19 cellular contexts compared by ENCODE assay signal in the genomic region with DNA sequence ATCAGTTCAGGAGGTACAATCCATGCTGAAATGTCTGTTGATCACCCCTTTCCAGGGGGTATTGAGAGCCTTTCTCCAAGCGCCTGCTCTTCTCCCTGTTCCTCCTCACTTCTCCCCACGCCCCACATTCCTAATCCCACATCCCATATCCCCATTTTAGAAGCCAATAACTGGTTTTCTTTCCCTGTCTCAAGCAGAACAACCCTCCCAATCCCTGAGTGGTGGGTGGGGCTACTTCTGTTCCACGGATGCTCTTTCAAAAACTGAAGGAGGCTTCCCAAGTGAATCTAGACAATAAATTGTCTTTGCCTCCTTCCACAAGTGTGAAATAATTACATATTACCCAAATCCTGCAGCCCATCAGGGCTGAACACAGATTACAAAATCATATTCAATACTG.
A peak's percentile ranks its signal among the peaks of the same experiment; 100 is the strongest.
DNase-seq lines count a peak whose midpoint lies in the region; ATAC-seq and TF ChIP-seq lines count a peak whose summit lies in the region.
"Had no signal": no experiment of that assay in that cellular context is flagged by ENCODE, and none has a peak within 500 bp of the region (broad histone marks: within the 10 kb centered on the region; RNA-seq: fewer than 3 reads in every experiment).

No MANE protein-coding gene starts in this region.

- no peaks in the 10 kb centered on the region for H3K9me3 Mint-ChIP-seq in nephron
- H3K9me3 Mint-ChIP-seq in activated naive CD8-positive, alpha-beta T cell treated with anti-CD3 and anti-CD28 coated beads, Interleukin-2, amount 50 U/mL, for 24 hours, result no peaks in the 10 kb centered on the region
- H3K9me3 Mint-ChIP-seq: activated naive CD4-positive, alpha-beta T cell treated with anti-CD3 and anti-CD28 coated beads, Interleukin-2, amount 50 U/mL, for 24 hours; activated T-helper 1 cell treated with anti-CD3 and anti-CD28 coated beads, Interleukin-12 subunit alpha, Interleukin-12 subunit beta, Interleukin-2, Interleukin-4 antibody, amounts not matched to agents 30 ng/mL and 10 ng/mL and 1 ng/mL, durations not matched to agents 14 hours and 24 hours and 36 hours; stimulated activated naive CD8-positive, alpha-beta T cell treated with anti-CD3 and anti-CD28 coated beads, Interleukin-15, amount 100 ng/mL, for 72 hours had no signal

- peak; percentile 11 for DNase-seq in A673 (ENCODE audit: low spot score)
- DNase-seq in activated naive CD8-positive, alpha-beta T cell treated with anti-CD3 and anti-CD28 coated beads, Interleukin-2, amount 50 U/mL, for 24 hours, result no peak
- DNase-seq in NCI-H146 treated with DMSO at 0.1 percent for 48 hours (lab: John Stamatoyannopoulos, UW; ENCODE audit: unreplicated experiment), result no peak
- DNase-seq in Right ventricle myocardium inferior (ENCODE audit: missing footprints), result no peak
- DNase-seq: effector memory CD4-positive, alpha-beta T cell; GOT3; lower lobe of right lung; SHP77; stimulated activated CD4-positive, alpha-beta T cell treated with anti-CD3 and anti-CD28 coated beads, Interleukin-12 subunit alpha, Interleukin-12 subunit beta, amount 100 ng/mL, for 4 hours; stimulated activated CD4-positive, alpha-beta T cell treated with anti-CD3 and anti-CD28 coated beads, Interleukin-4, amount 100 ng/mL, for 4 hours; stimulated activated naive CD8-positive, alpha-beta T cell treated with anti-CD3 and anti-CD28 coated beads, Interleukin-15, amount 100 ng/mL, for 72 hours had no signal

- peaks cover 53% of the 10 kb centered on the region for H3K4me1 ChIP-seq in A673 (ENCODE audit: insufficient read depth, low read length, poor library complexity, severe bottlenecking)
- peaks cover 58% of the 10 kb centered on the region for H3K4me1 ChIP-seq in HUES64 (ENCODE audit: insufficient read depth, low read length)
- peaks cover 33% of the 10 kb centered on the region for H3K4me1 ChIP-seq in ectodermal cell (ENCODE audit: control insufficient read depth, insufficient read depth, low read length)
- H3K4me1 ChIP-seq: A549, lower lobe of right lung had no signal

- H3K27me3 Mint-ChIP-seq in nephron (ENCODE audit: low read depth), result no peaks in the 10 kb centered on the region
- peaks cover 3% of the 10 kb centered on the region for H3K27me3 Mint-ChIP-seq in activated naive CD8-positive, alpha-beta T cell treated with anti-CD3 and anti-CD28 coated beads, Interleukin-2, amount 50 U/mL, for 24 hours

- H3K9ac ChIP-seq in HUES64 (ENCODE audit: low read depth, low read length), result peak overlapping the region; percentile 7; the same call in 1 of the 2 replicates

- H3K27me3 ChIP-seq in A673 (replicated peaks; ENCODE audit: insufficient read depth, low read depth, low read length, poor library complexity) (no peaks in the 10 kb centered on the region), HUES64 (ENCODE audit: insufficient read depth, low read length) (no peaks in the 10 kb centered on the region), ectodermal cell (ENCODE audit: control insufficient read depth, insufficient read depth, low read length, poor library complexity, severe bottlenecking) (no peaks in the 10 kb centered on the region)
- H3K27me3 ChIP-seq: BE2C had no signal

- no peaks in the 10 kb centered on the region for H3K9me3 ChIP-seq in A673 (ENCODE audit: low read depth, low read length, poor library complexity, severe bottlenecking)
- H3K9me3 ChIP-seq in HUES64 (ENCODE audit: insufficient read depth, low read depth, low read length), result no peaks in the 10 kb centered on the region
- H3K9me3 ChIP-seq in ectodermal cell (ENCODE audit: control insufficient read depth, low read length), result no peaks in the 10 kb centered on the region
- H3K9me3 ChIP-seq: A549, BE2C, lower lobe of right lung had no signal

- H3K4me3 ChIP-seq in A673 (ENCODE audit: low read depth, low read length, poor library complexity, severe bottlenecking) (no peak overlapping the region), HUES64 (ENCODE audit: low read length) (no peak overlapping the region), ectodermal cell (ENCODE audit: insufficient read depth, low read depth, low read length) (no peak overlapping the region)
- H3K4me3 ChIP-seq: A549, lower lobe of right lung had no signal

- no TSS peak for BruUV-seq in A673 (replicated peaks; lab: Mats Ljungman, UMichigan)

- POLR2A ChIA-PET in A673 (lab: Charles Lee; ENCODE audit: low non-redundant PET), result no interaction called here

- H3K27ac Mint-ChIP-seq in nephron, result peak overlapping the region in 2 of 3 experiments; percentile 3 to 35
- no peak overlapping the region for H3K27ac Mint-ChIP-seq in activated naive CD8-positive, alpha-beta T cell treated with anti-CD3 and anti-CD28 coated beads, Interleukin-2, amount 50 U/mL, for 24 hours
- H3K27ac Mint-ChIP-seq: activated naive CD4-positive, alpha-beta T cell treated with anti-CD3 and anti-CD28 coated beads, Interleukin-2, amount 50 U/mL, for 24 hours; activated T-helper 1 cell treated with anti-CD3 and anti-CD28 coated beads, Interleukin-12 subunit alpha, Interleukin-12 subunit beta, Interleukin-2, Interleukin-4 antibody, amounts not matched to agents 30 ng/mL and 10 ng/mL and 1 ng/mL, durations not matched to agents 14 hours and 24 hours and 36 hours; stimulated activated naive CD8-positive, alpha-beta T cell treated with anti-CD3 and anti-CD28 coated beads, Interleukin-15, amount 100 ng/mL, for 72 hours had no signal

- CTCF ChIA-PET in A673 (lab: Charles Lee), result no interaction called here

- peak overlapping the region; percentile 82 for H3K27ac ChIP-seq in A673 (ENCODE audit: low read depth, low read length, poor library complexity, severe bottlenecking)
- peak overlapping the region; percentile 86 for H3K27ac ChIP-seq in HUES64 (ENCODE audit: low read depth, low read length)
- peak overlapping the region; percentile 28 for H3K27ac ChIP-seq in ectodermal cell (ENCODE audit: insufficient read depth, low read depth, low read length, poor library complexity, severe bottlenecking)
- H3K27ac ChIP-seq: A549, lower lobe of right lung had no signal

- 49% methylated on average over 3 of the region's 3 CpGs for WGBS in HUES64
- WGBS in ectodermal cell, 2 experiments, result 48 to 70% methylated on average over 3 of the region's 3 CpGs

- H3K4me3 Mint-ChIP-seq in nephron, result peak overlapping the region in 1 of 3 experiments; percentile 11
- H3K4me3 Mint-ChIP-seq in activated naive CD8-positive, alpha-beta T cell treated with anti-CD3 and anti-CD28 coated beads, Interleukin-2, amount 50 U/mL, for 24 hours, result no peak overlapping the region
- H3K4me3 Mint-ChIP-seq: activated naive CD4-positive, alpha-beta T cell treated with anti-CD3 and anti-CD28 coated beads, Interleukin-2, amount 50 U/mL, for 24 hours; activated T-helper 1 cell treated with anti-CD3 and anti-CD28 coated beads, Interleukin-12 subunit alpha, Interleukin-12 subunit beta, Interleukin-2, Interleukin-4 antibody, amounts not matched to agents 30 ng/mL and 10 ng/mL and 1 ng/mL, durations not matched to agents 14 hours and 24 hours and 36 hours; stimulated activated naive CD8-positive, alpha-beta T cell treated with anti-CD3 and anti-CD28 coated beads, Interleukin-15, amount 100 ng/mL, for 72 hours had no signal

- intact Hi-C loops in A673 (cut with micrococcal nuclease; ENCODE audit: unreplicated experiment) (no loop called here), Right ventricle myocardium inferior (cut with DNase I) (no loop called here)

- no peaks in the 10 kb centered on the region for H3K36me3 ChIP-seq in A673 (ENCODE audit: insufficient read depth, low read length, poor library complexity, severe bottlenecking)
- no peaks in the 10 kb centered on the region for H3K36me3 ChIP-seq in HUES64 (ENCODE audit: insufficient read depth, low read length)
- no peaks in the 10 kb centered on the region for H3K36me3 ChIP-seq in ectodermal cell (ENCODE audit: control insufficient read depth, insufficient read depth, low read length)
- H3K36me3 ChIP-seq: BE2C, lower lobe of right lung had no signal

- TF ChIP-seq CTCF in A673 (conservative IDR thresholded peaks at IDR 0.05; ENCODE audit: low read depth, low read length) (no peak), nephron (IDR thresholded peaks at IDR 0.05; ENCODE audit: unreplicated experiment in 3 of 3) (no peak)

- H3K36me3 Mint-ChIP-seq in nephron (ENCODE audit: low read depth), result no peaks in the 10 kb centered on the region
- H3K36me3 Mint-ChIP-seq in activated naive CD8-positive, alpha-beta T cell treated with anti-CD3 and anti-CD28 coated beads, Interleukin-2, amount 50 U/mL, for 24 hours (ENCODE audit: low read depth), result no peaks in the 10 kb centered on the region
- H3K36me3 Mint-ChIP-seq: activated naive CD4-positive, alpha-beta T cell treated with anti-CD3 and anti-CD28 coated beads, Interleukin-2, amount 50 U/mL, for 24 hours had no signal

- H3K4me1 Mint-ChIP-seq in nephron, result peaks cover 36% of the 10 kb centered on the region
- no peaks in the 10 kb centered on the region for H3K4me1 Mint-ChIP-seq in activated naive CD8-positive, alpha-beta T cell treated with anti-CD3 and anti-CD28 coated beads, Interleukin-2, amount 50 U/mL, for 24 hours
- H3K4me1 Mint-ChIP-seq: activated naive CD4-positive, alpha-beta T cell treated with anti-CD3 and anti-CD28 coated beads, Interleukin-2, amount 50 U/mL, for 24 hours; stimulated activated naive CD8-positive, alpha-beta T cell treated with anti-CD3 and anti-CD28 coated beads, Interleukin-15, amount 100 ng/mL, for 72 hours had no signal

- no peak for ATAC-seq in GM19324 (IDR thresholded peaks at IDR 0.05; ENCODE audit: low FRiP score, unreplicated experiment)
- no peak for ATAC-seq in activated naive CD8-positive, alpha-beta T cell treated with anti-CD3 and anti-CD28 coated beads, Interleukin-2, amount 50 U/mL, for 24 hours
- no peak for ATAC-seq in Right ventricle myocardium inferior
- ATAC-seq: A549; stimulated activated naive CD8-positive, alpha-beta T cell treated with anti-CD3 and anti-CD28 coated beads, Interleukin-15, amount 100 ng/mL, for 72 hours had no signal

Comparison
In these comparisons a context has a peak if more than half of its experiments do, and no peak if none do; other contexts are left out.
1. H3K27ac ChIP-seq: peak in every context shown above with its lines; median percentile 86 in HUES64; 82 in A673; 28 in ectodermal cell.